32 cellular contexts compared by ENCODE assay signal in the genomic region with DNA sequence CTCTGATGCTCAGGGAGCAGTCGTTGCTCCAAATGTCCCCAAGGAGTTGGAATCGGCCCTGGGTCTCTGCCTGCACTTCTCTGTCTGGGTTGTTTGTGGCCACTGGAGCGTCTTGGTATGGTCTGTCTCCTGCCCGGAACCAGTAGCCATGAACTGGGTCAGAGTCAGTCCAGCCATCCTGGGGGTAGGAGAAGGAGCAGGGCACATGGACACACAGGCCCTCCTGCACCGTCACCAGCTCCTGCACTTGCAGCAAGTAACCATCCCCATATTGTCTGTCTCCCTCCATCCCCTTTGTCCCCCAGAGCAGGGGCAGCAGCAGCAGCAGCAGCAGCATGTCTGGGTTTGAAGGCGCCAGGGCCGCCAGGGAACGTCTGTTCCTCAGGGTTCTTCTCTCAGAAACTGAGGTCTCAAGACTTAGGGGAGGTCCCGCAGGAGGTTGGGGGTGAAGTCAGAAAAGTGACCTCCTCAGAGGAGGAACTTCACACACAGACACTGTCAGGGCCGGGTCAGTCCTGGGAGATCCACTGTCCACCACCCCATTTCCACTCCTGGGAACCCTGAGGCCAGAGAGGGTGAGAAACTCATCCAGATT. TPM values are rescaled to one million over a fixed set of nuclear protein-coding genes. Genes with fewer than 3 reads are reported as not detected.
A peak's percentile ranks its signal among the peaks of the same experiment; 100 is the strongest.
DNase-seq lines count a peak whose midpoint lies in the region; ATAC-seq lines count a peak whose summit lies in the region.
"Had no signal": no experiment of that assay in that cellular context is flagged by ENCODE, and none has a peak within 500 bp of the region (broad histone marks: within the 10 kb centered on the region; RNA-seq: fewer than 3 reads in every experiment).

A gene (minus strand): TSS at position 404 of the 595 bp plus-strand sequence. CDS start 67 bp downstream, at position 337.

- no peak within 1 kb of the TSS for H3K4me3 ChIP-seq in mesenchymal stem cell (ENCODE audit: insufficient read depth in 1 of 2, low read depth in 1 of 2, low read length in 2 of 2)
- H3K4me3 ChIP-seq: esophagus muscularis mucosa, pancreas, right atrium auricular region, smooth muscle cell had no signal

- no peak within 1 kb of the TSS for H3K18ac ChIP-seq in mesenchymal stem cell (ENCODE audit: low read depth in 1 of 2, low read length in 2 of 2)

- H3K4ac ChIP-seq in mesenchymal stem cell (ENCODE audit: low read depth in 1 of 2, low read length in 2 of 2) = no peak within 1 kb of the TSS

- no peak within 1 kb of the TSS for H2AK5ac ChIP-seq in mesenchymal stem cell (ENCODE audit: low read length, severe bottlenecking)

- no peak within 1 kb of the TSS for H3K14ac ChIP-seq in mesenchymal stem cell (ENCODE audit: low read length in 2 of 2)

- H2BK15ac ChIP-seq in mesenchymal stem cell (ENCODE audit: low read depth, poor library complexity, severe bottlenecking) = no peak within 1 kb of the TSS

- H3K9me3 ChIP-seq in mesenchymal stem cell (ENCODE audit: control insufficient read depth, low read length) = no peaks in the 10 kb centered on the region
- H3K9me3 ChIP-seq: esophagus muscularis mucosa, heart left ventricle, pancreas, right atrium auricular region had no signal

- DNase-seq in activated CD8-positive, alpha-beta memory T cell treated with anti-CD3 and anti-CD28 coated beads for 24 hours = peak; percentile 52
- DNase-seq in activated CD8-positive, alpha-beta memory T cell treated with anti-CD3 and anti-CD28 coated beads, Interleukin-2, amount 50 U/mL, for 4 hours = no peak
- DNase-seq in central memory CD8-positive, alpha-beta T cell (ENCODE audit: low spot score in 2 of 2) = no peak
- no peak for DNase-seq in mesenchymal stem cell
- DNase-seq in stimulated activated effector memory CD8-positive, alpha-beta T cell treated with anti-CD3 and anti-CD28 coated beads, Interleukin-12 subunit alpha, Interleukin-12 subunit beta, amount 100 ng/mL, for 72 hours (ENCODE audit: low spot score in 2 of 2) = no peak
- DNase-seq in cerebellar cortex (ENCODE audit: low spot score) = no peak
- DNase-seq in DMS53 treated with DMSO at 0.1 percent for 48 hours (lab: John Stamatoyannopoulos, UW; ENCODE audit: unreplicated experiment) = no peak
- DNase-seq: activated CD4-positive, alpha-beta memory T cell treated with anti-CD3 and anti-CD28 coated beads, Interleukin-2, amount 10 ng/mL, durations not matched to agents 7 days and 5 days; activated effector memory CD4-positive, alpha-beta T cell treated with Interleukin-2 at 50 U/mL for 16 hours; activated naive CD8-positive, alpha-beta T cell treated with anti-CD3 and anti-CD28 coated beads, Interleukin-2, amount 10 ng/mL, durations not matched to agents 7 days and 5 days; Calu3; DMS79 treated with DMSO at 0.1 percent for 48 hours; foreskin melanocyte; GDM1; heart left ventricle; Karpas-422; NCI-H1436; NCI-H2081 treated with DMSO at 0.1 percent for 48 hours; NCI-H345; stimulated activated CD4-positive, alpha-beta T cell treated with anti-CD3 and anti-CD28 coated beads, Interleukin-1b, Interleukin-23, amount 100 ng/mL, for 48 hours; SW 1271 had no signal

- no peak within 1 kb of the TSS for H2BK5ac ChIP-seq in mesenchymal stem cell (ENCODE audit: low read depth, low read length, poor library complexity, severe bottlenecking)

- ATAC-seq in central memory CD8-positive, alpha-beta T cell (replicated peaks; ENCODE audit: extremely low read depth, poor library complexity, severe bottlenecking) = no peak
- no peak for ATAC-seq in stimulated activated effector memory CD8-positive, alpha-beta T cell treated with anti-CD3 and anti-CD28 coated beads, Interleukin-12 subunit alpha, Interleukin-12 subunit beta, amount 100 ng/mL, for 72 hours
- no peak for ATAC-seq in HG03520 (IDR thresholded peaks at IDR 0.05; ENCODE audit: unreplicated experiment)
- ATAC-seq: HCT116, heart left ventricle, Panc1 had no signal

- no peak within 1 kb of the TSS for H3K27ac ChIP-seq in mesenchymal stem cell (ENCODE audit: low read length, poor library complexity, severe bottlenecking)
- H3K27ac ChIP-seq: 22Rv1, esophagus muscularis mucosa, pancreas, right atrium auricular region had no signal

- no peaks in the 10 kb centered on the region for H3K36me3 ChIP-seq in mesenchymal stem cell (ENCODE audit: control insufficient read depth in 1 of 2, insufficient read depth in 2 of 2, low read depth in 1 of 2, low read length in 2 of 2)
- H3K36me3 ChIP-seq: esophagus muscularis mucosa, heart left ventricle, pancreas, right atrium auricular region had no signal

- H3K23ac ChIP-seq in mesenchymal stem cell (ENCODE audit: low read length in 2 of 2) = no peak within 1 kb of the TSS

- no peak within 1 kb of the TSS for H2BK12ac ChIP-seq in mesenchymal stem cell (ENCODE audit: low read length in 2 of 2)

- H3K79me1 ChIP-seq in mesenchymal stem cell (replicated peaks; ENCODE audit: low read length, poor library complexity, severe bottlenecking) = no peaks in the 10 kb centered on the region

- no peak within 1 kb of the TSS for H2AFZ ChIP-seq in mesenchymal stem cell (ENCODE audit: low read depth, low read length)

- 70% methylated on average over 8 of the region's 10 CpGs for WGBS in mesenchymal stem cell

- no peaks in the 10 kb centered on the region for H3K9me3 Mint-ChIP-seq in central memory CD8-positive, alpha-beta T cell
- no peaks in the 10 kb centered on the region for H3K9me3 Mint-ChIP-seq in stimulated activated effector memory CD8-positive, alpha-beta T cell treated with anti-CD3 and anti-CD28 coated beads, Interleukin-12 subunit alpha, Interleukin-12 subunit beta, amount 100 ng/mL, for 72 hours
- H3K9me3 Mint-ChIP-seq: activated CD4-positive, alpha-beta memory T cell treated with anti-CD3 and anti-CD28 coated beads, Interleukin-2, amount 10 ng/mL, durations not matched to agents 7 days and 5 days; activated naive CD8-positive, alpha-beta T cell treated with anti-CD3 and anti-CD28 coated beads, Interleukin-2, amount 10 ng/mL, durations not matched to agents 7 days and 5 days had no signal

- no peak within 1 kb of the TSS for H3K4me2 ChIP-seq in mesenchymal stem cell (ENCODE audit: low read length, poor library complexity, severe bottlenecking)
- H3K4me2 ChIP-seq: smooth muscle cell had no signal

- H3K4me3 Mint-ChIP-seq in central memory CD8-positive, alpha-beta T cell = no peak within 1 kb of the TSS
- no peak within 1 kb of the TSS for H3K4me3 Mint-ChIP-seq in stimulated activated effector memory CD8-positive, alpha-beta T cell treated with anti-CD3 and anti-CD28 coated beads, Interleukin-12 subunit alpha, Interleukin-12 subunit beta, amount 100 ng/mL, for 72 hours
- H3K4me3 Mint-ChIP-seq: activated CD4-positive, alpha-beta memory T cell treated with anti-CD3 and anti-CD28 coated beads, Interleukin-2, amount 10 ng/mL, durations not matched to agents 7 days and 5 days; activated naive CD8-positive, alpha-beta T cell treated with anti-CD3 and anti-CD28 coated beads, Interleukin-2, amount 10 ng/mL, durations not matched to agents 7 days and 5 days; CD14-positive monocyte; nephron had no signal

- peak within 1 kb of the TSS; percentile 16 for H4K8ac ChIP-seq in mesenchymal stem cell (ENCODE audit: low read length)

- peaks cover 0 to 51% of the 10 kb centered on the region in 2 experiments for H3K27me3 ChIP-seq in mesenchymal stem cell (ENCODE audit: control insufficient read depth in 1 of 2, insufficient read depth in 1 of 2, low read length in 2 of 2)
- H3K27me3 ChIP-seq: pancreas, right atrium auricular region had no signal

- peak within 1 kb of the TSS; percentile 35 for H3K27ac Mint-ChIP-seq in central memory CD8-positive, alpha-beta T cell (ENCODE audit: low read depth)
- peak within 1 kb of the TSS; percentile 6 for H3K27ac Mint-ChIP-seq in stimulated activated effector memory CD8-positive, alpha-beta T cell treated with anti-CD3 and anti-CD28 coated beads, Interleukin-12 subunit alpha, Interleukin-12 subunit beta, amount 100 ng/mL, for 72 hours
- H3K27ac Mint-ChIP-seq: activated CD4-positive, alpha-beta memory T cell treated with anti-CD3 and anti-CD28 coated beads, Interleukin-2, amount 10 ng/mL, durations not matched to agents 7 days and 5 days; activated naive CD8-positive, alpha-beta T cell treated with anti-CD3 and anti-CD28 coated beads, Interleukin-2, amount 10 ng/mL, durations not matched to agents 7 days and 5 days; nephron had no signal

- H3K36me3 Mint-ChIP-seq in central memory CD8-positive, alpha-beta T cell (ENCODE audit: insufficient read depth) = peaks cover 3% of the 10 kb centered on the region
- no peaks in the 10 kb centered on the region for H3K36me3 Mint-ChIP-seq in stimulated activated effector memory CD8-positive, alpha-beta T cell treated with anti-CD3 and anti-CD28 coated beads, Interleukin-12 subunit alpha, Interleukin-12 subunit beta, amount 100 ng/mL, for 72 hours
- H3K36me3 Mint-ChIP-seq: activated naive CD8-positive, alpha-beta T cell treated with anti-CD3 and anti-CD28 coated beads, Interleukin-2, amount 10 ng/mL, durations not matched to agents 7 days and 5 days; CD14-positive monocyte had no signal

- H3K9ac ChIP-seq in mesenchymal stem cell (ENCODE audit: low read length) = no peak within 1 kb of the TSS

- no peaks in the 10 kb centered on the region for H3K4me1 ChIP-seq in mesenchymal stem cell (ENCODE audit: control insufficient read depth, insufficient read depth, low read depth, low read length)
- H3K4me1 ChIP-seq: esophagus muscularis mucosa, pancreas, right atrium auricular region had no signal

- H3K4me1 Mint-ChIP-seq in central memory CD8-positive, alpha-beta T cell = peaks cover 2% of the 10 kb centered on the region
- H3K4me1 Mint-ChIP-seq in stimulated activated effector memory CD8-positive, alpha-beta T cell treated with anti-CD3 and anti-CD28 coated beads, Interleukin-12 subunit alpha, Interleukin-12 subunit beta, amount 100 ng/mL, for 72 hours = peaks cover 19% of the 10 kb centered on the region
- H3K4me1 Mint-ChIP-seq: nephron had no signal

- H4K91ac ChIP-seq in mesenchymal stem cell (ENCODE audit: low read length) = no peak within 1 kb of the TSS

- H3K27me3 Mint-ChIP-seq in central memory CD8-positive, alpha-beta T cell = peaks cover 77% of the 10 kb centered on the region

- H2BK120ac ChIP-seq in mesenchymal stem cell (ENCODE audit: low read depth, low read length) = no peak within 1 kb of the TSS

RNA-seq across cellular contexts. Expression of the gene that starts here (rescaled TPM):
- not detected for polyA plus RNA-seq in mesenchymal stem cell (2013, experiment 1 of 2)
- polyA plus RNA-seq in mesenchymal stem cell (2013, experiment 2 of 2) = not detected
- polyA plus RNA-seq: CD14-positive monocyte, heart left ventricle, keratinocyte, smooth muscle cell had no signal
